ENCODE assay signal across 27 cellular contexts in genomic region chr12:23209793-23210192, GRCh38.
"Had no signal": no experiment of that assay in that cellular context is flagged by ENCODE, and none has a peak within 500 bp of the region (broad histone marks: within the 10 kb centered on the region; RNA-seq: fewer than 3 reads in every experiment).

No MANE protein-coding gene starts in this region.

- H3K4me1 ChIP-seq: gastrocnemius medialis, left ventricle myocardium inferior, lower lobe of right lung, pancreas, suprapubic skin, upper lobe of left lung had no signal

- H3K4me3 ChIP-seq: gastrocnemius medialis, left ventricle myocardium inferior, lower lobe of right lung, pancreas, suprapubic skin, tibial artery, upper lobe of left lung, vagina had no signal

- ATAC-seq: effector memory CD8-positive, alpha-beta T cell; gastrocnemius medialis; left cardiac atrium; lower lobe of right lung; pancreas; right cardiac atrium; stimulated activated effector memory CD8-positive, alpha-beta T cell treated with anti-CD3 and anti-CD28 coated beads, Interleukin-12 subunit alpha, Interleukin-12 subunit beta, amount 100 ng/mL, for 72 hours; stimulated activated naive CD8-positive, alpha-beta T cell treated with anti-CD3 and anti-CD28 coated beads, Interleukin-15, Interleukin-2, amounts not matched to agents 100 U/mL and 50 U/mL, for 24 hours had no signal

- FAIRE-seq: colon, kidney, pancreas, small intestine had no signal

- H3K27me3 Mint-ChIP-seq: dendritic cell treated with granulocyte-macrophage colony-stimulating factor and Interleukin-4, amounts not matched to agents 40 ng/mL and 50 ng/mL, for 4 days; effector memory CD8-positive, alpha-beta T cell; progenitor cell of endocrine pancreas had no signal

- H3K36me3 ChIP-seq: gastrocnemius medialis, left ventricle myocardium inferior, lower lobe of right lung, pancreas, suprapubic skin, tibial artery, upper lobe of left lung, vagina had no signal

- H3K4me1 Mint-ChIP-seq: naive B cell; stimulated activated effector memory CD8-positive, alpha-beta T cell treated with anti-CD3 and anti-CD28 coated beads, Interleukin-12 subunit alpha, Interleukin-12 subunit beta, amount 100 ng/mL, for 72 hours had no signal

- H3K27me3 ChIP-seq: gastrocnemius medialis, suprapubic skin, tibial artery, upper lobe of left lung, vagina had no signal

- H3K27ac Mint-ChIP-seq: dendritic cell treated with granulocyte-macrophage colony-stimulating factor and Interleukin-4, amounts not matched to agents 40 ng/mL and 50 ng/mL, for 4 days; effector memory CD8-positive, alpha-beta T cell; progenitor cell of endocrine pancreas; stimulated activated effector memory CD8-positive, alpha-beta T cell treated with anti-CD3 and anti-CD28 coated beads, Interleukin-12 subunit alpha, Interleukin-12 subunit beta, amount 100 ng/mL, for 72 hours had no signal

- H3K9me3 ChIP-seq: gastrocnemius medialis, lower lobe of right lung, pancreas, suprapubic skin, vagina had no signal

- DNase-seq: effector memory CD8-positive, alpha-beta T cell; erythroblast; gastrocnemius medialis; glutamatergic neuron; kidney; left cardiac atrium; left ventricle myocardium inferior; lower lobe of right lung; mesenchymal stem cell; naive B cell; occipital lobe; pancreas; right cardiac atrium; small intestine; stimulated activated CD4-positive, alpha-beta T cell treated with anti-CD3 and anti-CD28 coated beads, Interleukin-12 subunit alpha, Interleukin-12 subunit beta, amount 100 ng/mL, for 4 hours; stimulated activated CD4-positive, alpha-beta T cell treated with anti-CD3 and anti-CD28 coated beads, Interleukin-2, amount 100 ng/mL, for 48 hours; stimulated activated CD8-positive, alpha-beta memory T cell treated with anti-CD3 and anti-CD28 coated beads, Interleukin-4, amount 100 ng/mL, for 48 hours; stimulated activated naive CD8-positive, alpha-beta T cell treated with anti-CD3 and anti-CD28 coated beads, Interleukin-15, Interleukin-2, amounts not matched to agents 100 U/mL and 50 U/mL, for 24 hours; tibial artery; upper lobe of left lung had no signal

- H3K4me3 Mint-ChIP-seq: dendritic cell treated with granulocyte-macrophage colony-stimulating factor and Interleukin-4, amounts not matched to agents 40 ng/mL and 50 ng/mL, for 4 days; effector memory CD8-positive, alpha-beta T cell; naive B cell; nephron; stimulated activated effector memory CD8-positive, alpha-beta T cell treated with anti-CD3 and anti-CD28 coated beads, Interleukin-12 subunit alpha, Interleukin-12 subunit beta, amount 100 ng/mL, for 72 hours had no signal

- H3K27ac ChIP-seq: gastrocnemius medialis, left ventricle myocardium inferior, lower lobe of right lung, pancreas, suprapubic skin, tibial artery, upper lobe of left lung, vagina had no signal

- H3K36me3 Mint-ChIP-seq: naive B cell; stimulated activated effector memory CD8-positive, alpha-beta T cell treated with anti-CD3 and anti-CD28 coated beads, Interleukin-12 subunit alpha, Interleukin-12 subunit beta, amount 100 ng/mL, for 72 hours had no signal
